In the genomic region with DNA sequence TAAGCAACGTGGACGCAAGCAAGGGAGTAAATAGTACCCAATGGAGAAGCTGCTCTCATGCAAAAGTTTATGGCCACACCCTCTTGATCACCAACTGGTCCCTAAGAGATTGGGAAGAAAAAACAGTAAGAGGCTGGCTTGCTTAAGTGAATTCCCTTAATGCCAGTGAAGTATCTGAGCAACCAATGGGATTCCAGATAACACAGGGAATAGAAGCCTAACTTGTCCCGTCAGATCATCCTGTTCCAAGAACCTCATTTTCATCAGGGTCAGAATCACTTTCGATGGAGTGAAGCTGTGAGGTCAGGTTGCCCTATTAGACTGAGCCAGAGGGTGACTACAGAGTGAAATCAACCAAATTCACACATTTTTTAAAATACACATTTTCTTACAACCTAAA, we compare ENCODE assay signal across 10 cellular contexts.
DNase-seq lines count a peak whose midpoint lies in the region; ATAC-seq, FAIRE-seq and TF ChIP-seq lines count a peak whose summit lies in the region.
"Had no signal": no experiment of that assay in that cellular context is flagged by ENCODE, and none has a peak within 500 bp of the region (broad histone marks: within the 10 kb centered on the region; RNA-seq: fewer than 3 reads in every experiment).

No MANE protein-coding gene starts in this region.

- TF ChIP-seq CTCF in mammary epithelial cell (conservative IDR thresholded peaks at IDR 0.05 in 1 of 2, IDR thresholded peaks at IDR 0.05 in 1 of 2; ENCODE audit: extremely low read depth in 1 of 2, insufficient read depth in 1 of 2, low read depth in 1 of 2, low read length in 2 of 2) (no peak), keratinocyte (optimal IDR thresholded peaks at IDR 0.05 in 1 of 3, IDR thresholded peaks at IDR 0.05 in 1 of 3, conservative IDR thresholded peaks at IDR 0.05 in 1 of 3; ENCODE audit: extremely low read depth in 1 of 3, insufficient read depth in 2 of 3, low read length in 3 of 3) (no peak), suprapubic skin (IDR thresholded peaks at IDR 0.05) (no peak)

- H3K9ac ChIP-seq in mammary epithelial cell (ENCODE audit: insufficient read depth, low read length) (no peak overlapping the region), keratinocyte (ENCODE audit: control insufficient read depth, extremely low read depth, insufficient read depth, low read length) (no peak overlapping the region)

- DNase-seq in NCI-H69 (lab: John Stamatoyannopoulos, UW) (peak; percentile 20), mammary epithelial cell (no peak), keratinocyte (ENCODE audit: low read depth, low spot score) (no peak), suprapubic skin (ENCODE audit: low spot score in 2 of 2) (no peak), NCI-H2227 treated with DMSO at 0.1 percent for 48 hours (lab: John Stamatoyannopoulos, UW) (no peak)
- no peak for DNase-seq in activated CD4-positive, alpha-beta T cell treated with anti-CD3 and anti-CD28 coated beads, Interleukin-2, amount 10 ng/mL, durations not matched to agents 7 days and 5 days

- peaks cover 28% of the 10 kb centered on the region for H3K4me1 Mint-ChIP-seq in activated CD4-positive, alpha-beta T cell treated with anti-CD3 and anti-CD28 coated beads, Interleukin-2, amount 10 ng/mL, durations not matched to agents 7 days and 5 days

- H3K9me3 ChIP-seq in mammary epithelial cell (replicated peaks; ENCODE audit: insufficient read depth, low read length): no peaks in the 10 kb centered on the region
- H3K9me3 ChIP-seq in keratinocyte (ENCODE audit: control insufficient read depth, low read depth, low read length): no peaks in the 10 kb centered on the region
- H3K9me3 ChIP-seq in suprapubic skin: no peaks in the 10 kb centered on the region

- no peak overlapping the region for H3K4me3 Mint-ChIP-seq in activated CD4-positive, alpha-beta T cell treated with anti-CD3 and anti-CD28 coated beads, Interleukin-2, amount 10 ng/mL, durations not matched to agents 7 days and 5 days
- H3K4me3 Mint-ChIP-seq: WTC11 had no signal

- H3K36me3 Mint-ChIP-seq in activated CD4-positive, alpha-beta T cell treated with anti-CD3 and anti-CD28 coated beads, Interleukin-2, amount 10 ng/mL, durations not matched to agents 7 days and 5 days (ENCODE audit: low read depth): no peaks in the 10 kb centered on the region
- H3K36me3 Mint-ChIP-seq: WTC11 had no signal

- H4K20me1 ChIP-seq in mammary epithelial cell (ENCODE audit: insufficient read depth, low read length) (no peaks in the 10 kb centered on the region), keratinocyte (ENCODE audit: control insufficient read depth, extremely low read depth, insufficient read depth, low read length) (no peaks in the 10 kb centered on the region)

- CTCF ChIA-PET in mammary epithelial cell (lab: Charles Lee; ENCODE audit: low non-redundant PET): no interaction called here
- CTCF ChIA-PET in activated CD4-positive, alpha-beta T cell treated with anti-CD3 and anti-CD28 coated beads, Interleukin-2, amount 10 ng/mL, durations not matched to agents 7 days and 5 days (lab: Charles Lee): interaction anchor here (0.7 to 1.6 kb wide), 3 partner anchors 8 to 25 kb away, joined by 3 read pairs; no protein-coding TSS in a partner anchor

- ATAC-seq in HG02970 (IDR thresholded peaks at IDR 0.05; ENCODE audit: low FRiP score, unreplicated experiment) (no peak), HG03025 (IDR thresholded peaks at IDR 0.05; ENCODE audit: low FRiP score, unreplicated experiment) (no peak)
- ATAC-seq: WTC11 had no signal

- H3K27ac Mint-ChIP-seq in activated CD4-positive, alpha-beta T cell treated with anti-CD3 and anti-CD28 coated beads, Interleukin-2, amount 10 ng/mL, durations not matched to agents 7 days and 5 days: no peak overlapping the region
- H3K27ac Mint-ChIP-seq: WTC11 had no signal

- H3K36me3 ChIP-seq in mammary epithelial cell (ENCODE audit: insufficient read depth, low read length) (no peaks in the 10 kb centered on the region), keratinocyte (ENCODE audit: control insufficient read depth in 2 of 2, extremely low read depth in 1 of 2, insufficient read depth in 2 of 2, low read length in 2 of 2) (no peaks in the 10 kb centered on the region), suprapubic skin (no peaks in the 10 kb centered on the region)

- WGBS in mammary epithelial cell (ENCODE audit: low coverage, missing lambda C conversion rate): 82% methylated on average over 4 of the region's 4 CpGs
- WGBS in suprapubic skin: 39% methylated on average over 4 of the region's 4 CpGs

- no TSS peak for BruUV-seq in mammary epithelial cell (replicated peaks; lab: Mats Ljungman, UMichigan)

- FAIRE-seq in keratinocyte (lab: Jason Lieb, UNC): no peak
- FAIRE-seq: bronchial epithelial cell had no signal

- H3K4me1 ChIP-seq in mammary epithelial cell (ENCODE audit: insufficient read depth, low read length) (peaks cover 40% of the 10 kb centered on the region), keratinocyte (ENCODE audit: control insufficient read depth, extremely low read depth, insufficient read depth, low read length) (peaks cover 35% of the 10 kb centered on the region), suprapubic skin (peaks cover 59% of the 10 kb centered on the region)

- H3K9me3 Mint-ChIP-seq in activated CD4-positive, alpha-beta T cell treated with anti-CD3 and anti-CD28 coated beads, Interleukin-2, amount 10 ng/mL, durations not matched to agents 7 days and 5 days: no peaks in the 10 kb centered on the region
- H3K9me3 Mint-ChIP-seq: WTC11 had no signal

- H3K27me3 Mint-ChIP-seq in activated CD4-positive, alpha-beta T cell treated with anti-CD3 and anti-CD28 coated beads, Interleukin-2, amount 10 ng/mL, durations not matched to agents 7 days and 5 days: peaks cover 2% of the 10 kb centered on the region

- TF ChIP-seq EP300 in suprapubic skin (IDR thresholded peaks at IDR 0.05): no peak

- H3K27me3 ChIP-seq in mammary epithelial cell (ENCODE audit: insufficient read depth, low read length) (no peaks in the 10 kb centered on the region), keratinocyte (ENCODE audit: control insufficient read depth, extremely low read depth, insufficient read depth, low read length) (no peaks in the 10 kb centered on the region), suprapubic skin (no peaks in the 10 kb centered on the region)

- H3K4me3 ChIP-seq in mammary epithelial cell (replicated peaks in 1 of 3; ENCODE audit: insufficient read depth in 1 of 3, low read depth in 2 of 3, low read length in 3 of 3) (no peak overlapping the region), keratinocyte (ENCODE audit: control insufficient read depth in 2 of 3, extremely low read depth in 1 of 3, insufficient read depth in 2 of 3, low read depth in 1 of 3, low read length in 3 of 3) (no peak overlapping the region), suprapubic skin (no peak overlapping the region)

- in situ Hi-C loops in mammary epithelial cell (cut with MboI; ENCODE audit: low sequenced_read_pairs in 2 of 2): no loop called here

- H3K27ac ChIP-seq in mammary epithelial cell (ENCODE audit: insufficient read depth, low read depth, low read length) (peak overlapping the region; percentile 65), keratinocyte (ENCODE audit: control insufficient read depth, insufficient read depth, low read length) (peak overlapping the region; percentile 80), suprapubic skin (peak overlapping the region; percentile 49)

- intact Hi-C loops in mammary epithelial cell (cut with micrococcal nuclease): loop anchor here (5.0 kb wide), 2 partner anchors 49 to 101 kb away; no protein-coding TSS in a partner anchor

- H3K9me1 ChIP-seq in keratinocyte (ENCODE audit: control insufficient read depth, extremely low read depth, insufficient read depth, low read length): no peaks in the 10 kb centered on the region

- H3K79me2 ChIP-seq in mammary epithelial cell (ENCODE audit: insufficient read depth, low read length) (no peaks in the 10 kb centered on the region), keratinocyte (ENCODE audit: control insufficient read depth, insufficient read depth, low read length) (no peaks in the 10 kb centered on the region)

- H2AFZ ChIP-seq in mammary epithelial cell (ENCODE audit: low read depth, low read length) (no peak overlapping the region), keratinocyte (ENCODE audit: control insufficient read depth, low read length) (no peak overlapping the region)

- dilution Hi-C loops in mammary epithelial cell (cut with HindIII; ENCODE audit: low sequenced_read_pairs): no loop called here
- dilution Hi-C loops in keratinocyte (cut with MboI; ENCODE audit: extremely low pct_ligation_motif_present, low sequenced_read_pairs): no loop called here

- H3K4me2 ChIP-seq in mammary epithelial cell (ENCODE audit: insufficient read depth, low read depth, low read length) (peak overlapping the region; percentile 5), keratinocyte (ENCODE audit: control insufficient read depth, extremely low read depth, insufficient read depth, low read depth, low read length) (no peak overlapping the region)

- TF ChIP-seq POLR2A in suprapubic skin (IDR thresholded peaks at IDR 0.05): no peak

- POLR2A ChIA-PET in activated CD4-positive, alpha-beta T cell treated with anti-CD3 and anti-CD28 coated beads, Interleukin-2, amount 10 ng/mL, durations not matched to agents 7 days and 5 days (lab: Charles Lee): no interaction called here
